In genomic region chr7:15561840-15562239, GRCh38 we compare ENCODE assay signal across 10 cellular contexts. TPM values are rescaled to one million over a fixed set of nuclear protein-coding genes. Genes with fewer than 3 reads are reported as not detected.
DNase-seq lines count a peak whose midpoint lies in the region; ATAC-seq and TF ChIP-seq lines count a peak whose summit lies in the region.
"Had no signal": no experiment of that assay in that cellular context is flagged by ENCODE, and none has a peak within 500 bp of the region (broad histone marks: within the 10 kb centered on the region; RNA-seq: fewer than 3 reads in every experiment).

TSS of gene AGMO (minus strand) at chr7:15562015.

- H3K4me3 ChIP-seq in ACC112 (ENCODE audit: low read depth, low read length) (peak within 1 kb of the TSS; percentile 78), esophagus squamous epithelium (peak within 1 kb of the TSS in 2 of 4 donors; percentile 7 to 41)

- H2AFZ ChIP-seq in ACC112 (ENCODE audit: low read length, unreplicated experiment) = peak within 1 kb of the TSS; percentile 53

- no peaks in the 10 kb centered on the region for H3K9me3 ChIP-seq in esophagus squamous epithelium

- no peaks in the 10 kb centered on the region for H3K36me3 ChIP-seq in ACC112 (ENCODE audit: insufficient read depth, low read length)
- no peaks in the 10 kb centered on the region for H3K36me3 ChIP-seq in esophagus squamous epithelium

- no peaks in the 10 kb centered on the region for H3K27me3 ChIP-seq in ACC112 (ENCODE audit: insufficient read depth, low read length)
- no peaks in the 10 kb centered on the region for H3K27me3 ChIP-seq in esophagus squamous epithelium

- peak within 1 kb of the TSS; percentile 80 for H3K27ac ChIP-seq in ACC112 (ENCODE audit: low read depth, low read length)
- peak within 1 kb of the TSS in 3 of 4 donors; percentile 8 to 62 (median 48) for H3K27ac ChIP-seq in esophagus squamous epithelium

- intact Hi-C loops in esophagus squamous epithelium (cut with DNase I) = no loop called here

- TF ChIP-seq CTCF in esophagus squamous epithelium (IDR thresholded peaks at IDR 0.05) = no peak

- ATAC-seq in HG02642 (IDR thresholded peaks at IDR 0.05; ENCODE audit: poor library complexity, unreplicated experiment) (no peak), GM21825 (IDR thresholded peaks at IDR 0.05; ENCODE audit: unreplicated experiment) (no peak), HG03175 (IDR thresholded peaks at IDR 0.05; ENCODE audit: unreplicated experiment) (no peak)

- DNase-seq in NCI-H82 (lab: John Stamatoyannopoulos, UW) = peak; percentile 72
- no peak for DNase-seq in esophagus squamous epithelium (lab: John Stamatoyannopoulos, UW)
- DNase-seq in mucosa of gallbladder (ENCODE audit: low spot score) = peak; percentile 89
- DNase-seq in SW 1271 (lab: John Stamatoyannopoulos, UW) = no peak
- DNase-seq: CD4-positive, CD25-positive, alpha-beta regulatory T cell; naive B cell had no signal

- H3K79me2 ChIP-seq in ACC112 (ENCODE audit: control insufficient read depth, insufficient read depth, low read length, unreplicated experiment) = peaks cover 10% of the 10 kb centered on the region

- WGBS in esophagus squamous epithelium, 2 donors = 32 to 46% methylated on average over 5 of the region's 5 CpGs

- TF ChIP-seq POLR2A in esophagus squamous epithelium (IDR thresholded peaks at IDR 0.05) = no peak

- H3K4me1 ChIP-seq in ACC112 (ENCODE audit: control insufficient read depth, insufficient read depth, low read length, unreplicated experiment) = peaks cover 20% of the 10 kb centered on the region
- H3K4me1 ChIP-seq in esophagus squamous epithelium = no peaks in the 10 kb centered on the region

RNA-seq across cellular contexts. Expression of gene AGMO, which starts in this region (rescaled TPM):
- under 1 TPM in 2 of 4 donors, not detected in 2; 0.38 to 0.53 TPM for total RNA-seq in esophagus squamous epithelium
- 8.3 TPM for total RNA-seq in mucosa of gallbladder
- total RNA-seq: CD4-positive, CD25-positive, alpha-beta regulatory T cell had no signal

Comparison
In these comparisons a context has a peak if more than half of its experiments do, and no peak if none do; other contexts are left out.
1. DNase-seq: peak in NCI-H82 (single experiment) and mucosa of gallbladder (single experiment); none in esophagus squamous epithelium (single experiment) and SW 1271 (0 of 2).